In genomic region chr2:60659026-60659425, GRCh38 we compare ENCODE assay signal across 23 cellular contexts.
DNase-seq lines count a peak whose midpoint lies in the region; ATAC-seq, FAIRE-seq and TF ChIP-seq lines count a peak whose summit lies in the region.
"Had no signal": no experiment of that assay in that cellular context is flagged by ENCODE, and none has a peak within 500 bp of the region (broad histone marks: within the 10 kb centered on the region; RNA-seq: fewer than 3 reads in every experiment).

No MANE protein-coding gene starts in this region.

- no peak overlapping the region for H3K4me3 ChIP-seq in BE2C (ENCODE audit: low read depth, low read length)
- no peak overlapping the region for H3K4me3 ChIP-seq in PC-3 (ENCODE audit: low read length)
- no peak overlapping the region for H3K4me3 ChIP-seq in H1 (ENCODE audit: extremely low read depth in 1 of 4, insufficient read depth in 2 of 4, low read depth in 3 of 4, low read length in 4 of 4)
- H3K4me3 ChIP-seq in aorta (ENCODE audit: low read length in 2 of 2) = no peak overlapping the region
- H3K4me3 ChIP-seq: spleen had no signal

- H3K79me1 ChIP-seq in H1 (ENCODE audit: low read depth, low read length) = no peaks in the 10 kb centered on the region

- H2AFZ ChIP-seq in PC-3 (ENCODE audit: low read length) (no peak overlapping the region), H1 (ENCODE audit: low read length) (no peak overlapping the region)

- H2AK5ac ChIP-seq in H1 (ENCODE audit: low read depth, low read length) = no peak overlapping the region

- H3K9ac ChIP-seq in PC-3 (ENCODE audit: low read length) (no peak overlapping the region), H1 (replicated peaks in 1 of 4; ENCODE audit: extremely low read depth in 1 of 4, low read depth in 3 of 4, low read length in 3 of 4) (no peak overlapping the region)

- no peak overlapping the region for H2BK15ac ChIP-seq in H1 (ENCODE audit: low read length)

- H3K4me1 ChIP-seq in BE2C (no peaks in the 10 kb centered on the region), PC-3 (ENCODE audit: insufficient read depth, low read length) (no peaks in the 10 kb centered on the region), H1 (replicated peaks in 1 of 4; ENCODE audit: control insufficient read depth in 3 of 4, insufficient read depth in 4 of 4, low read length in 3 of 4) (no peaks in the 10 kb centered on the region), aorta (ENCODE audit: control insufficient read depth in 1 of 2, insufficient read depth in 2 of 2, low read length in 2 of 2) (no peaks in the 10 kb centered on the region)

- TF ChIP-seq CTCF in BE2C (IDR thresholded peaks at IDR 0.05; ENCODE audit: low read depth, low read length) = peak; percentile 35
- peak; percentile 43 for TF ChIP-seq CTCF in PC-3 (conservative IDR thresholded peaks at IDR 0.05; ENCODE audit: low read depth, low read length)
- peak in 2 of 3 experiments; percentile 31 to 37; a peak in 3 of 4 replicates for TF ChIP-seq CTCF in H1 (IDR thresholded peaks at IDR 0.05; ENCODE audit: control extremely low read depth in 1 of 3, insufficient read depth in 1 of 3, low read depth in 1 of 3, low read length in 3 of 3)

- H4K5ac ChIP-seq in H1 (ENCODE audit: insufficient read length, low read depth, low read length) = no peak overlapping the region

- no peak overlapping the region for H2BK5ac ChIP-seq in H1 (ENCODE audit: low read depth, low read length)

- DNase-seq in BE2C (no peak), PC-3 (peak; percentile 14), H1 (ENCODE audit: low read depth in 1 of 2, low spot score in 2 of 2) (no peak), aorta (no peak), NCI-H69 (lab: John Stamatoyannopoulos, UW) (no peak), T-cell (no peak)
- DNase-seq in stimulated activated effector memory CD8-positive, alpha-beta T cell treated with anti-CD3 and anti-CD28 coated beads, Interleukin-12 subunit alpha, Interleukin-12 subunit beta, amount 100 ng/mL, for 72 hours (ENCODE audit: low spot score in 2 of 2) = no peak
- DNase-seq: activated CD8-positive, alpha-beta memory T cell treated with anti-CD3 and anti-CD28 coated beads for 24 hours; activated naive CD4-positive, alpha-beta T cell treated with anti-CD3 and anti-CD28 coated beads, Interleukin-2, amount 50 U/mL, for 16 hours; activated T-cell treated with anti-CD3 and anti-CD28 coated beads, Interleukin-2, amount 50 U/mL, for 4 hours; CD8-positive, alpha-beta T cell; dermis blood vessel endothelial cell; HFFc6; Kasumi-1; NCI-H1092; NCI-H2081; NCI-H446 treated with DMSO at 0.1 percent for 48 hours; nucleus accumbens; spleen; stimulated activated CD4-positive, alpha-beta T cell treated with anti-CD3 and anti-CD28 coated beads, Interleukin-4, amount 100 ng/mL, for 1 hour; stimulated activated naive CD8-positive, alpha-beta T cell treated with anti-CD3 and anti-CD28 coated beads, Interleukin-15, Interleukin-2, amounts not matched to agents 100 U/mL and 50 U/mL, for 24 hours had no signal

- no peak overlapping the region for H3K27ac Mint-ChIP-seq in stimulated activated effector memory CD8-positive, alpha-beta T cell treated with anti-CD3 and anti-CD28 coated beads, Interleukin-12 subunit alpha, Interleukin-12 subunit beta, amount 100 ng/mL, for 72 hours
- H3K27ac Mint-ChIP-seq in T-cell = no peak overlapping the region
- H3K27ac Mint-ChIP-seq: CD8-positive, alpha-beta T cell; HFFc6 had no signal

- POLR2A ChIA-PET in PC-3 (lab: Charles Lee; ENCODE audit: unreplicated experiment) (no interaction called here), H1 (lab: Charles Lee; ENCODE audit: partially characterized antibody) (no interaction called here), T-cell (lab: Charles Lee) (no interaction called here)

- H3K56ac ChIP-seq in H1 (replicated peaks; ENCODE audit: insufficient read length, low read depth, low read length) = no peak overlapping the region

- H3K36me3 ChIP-seq in BE2C (no peaks in the 10 kb centered on the region), PC-3 (ENCODE audit: low read depth, low read length) (no peaks in the 10 kb centered on the region), H1 (ENCODE audit: control insufficient read depth in 2 of 4, insufficient read depth in 4 of 4, low read length in 3 of 4) (no peaks in the 10 kb centered on the region), aorta (ENCODE audit: control insufficient read depth in 1 of 2, insufficient read depth in 2 of 2, low read length in 1 of 2) (no peaks in the 10 kb centered on the region)
- H3K36me3 ChIP-seq: spleen had no signal

- TF ChIP-seq POLR2A in H1 (IDR thresholded peaks at IDR 0.05; ENCODE audit: control extremely low read depth in 1 of 2, low read depth in 2 of 2, low read length in 2 of 2) = no peak

- H2BK12ac ChIP-seq in H1 (ENCODE audit: low read depth, low read length) = no peak overlapping the region

- CTCF ChIA-PET in PC-3 (lab: Charles Lee) (no interaction called here), H1 (lab: Charles Lee; ENCODE audit: partially characterized antibody) (interaction anchor here (1.0 to 5.0 kb wide), 5 partner anchors 9 to 98 kb away, joined by 3 to 39 read pairs (median 5); no protein-coding TSS in a partner anchor), T-cell (lab: Charles Lee) (no interaction called here)

- H3F3A ChIP-seq in PC-3 (ENCODE audit: low read length, unreplicated experiment) = no peaks in the 10 kb centered on the region

- H2BK120ac ChIP-seq in H1 (replicated peaks; ENCODE audit: low read depth, low read length) = no peak overlapping the region

- H3K27me3 ChIP-seq in BE2C = no peaks in the 10 kb centered on the region
- peaks cover 72% of the 10 kb centered on the region for H3K27me3 ChIP-seq in PC-3 (ENCODE audit: low read length)
- H3K27me3 ChIP-seq in H1 (replicated peaks in 1 of 4; ENCODE audit: control insufficient read depth in 3 of 4, extremely low read depth in 1 of 4, insufficient read depth in 3 of 4, low read length in 3 of 4) = peaks cover 0 to 2% (median 0%) of the 10 kb centered on the region in 4 experiments; a peak in 1 of 7 replicates
- H3K27me3 ChIP-seq in aorta (ENCODE audit: control insufficient read depth in 1 of 2, insufficient read depth in 2 of 2, low read length in 1 of 2) = no peaks in the 10 kb centered on the region

- H3K9me3 ChIP-seq in BE2C = no peaks in the 10 kb centered on the region
- no peaks in the 10 kb centered on the region for H3K9me3 ChIP-seq in PC-3 (ENCODE audit: low read length)
- H3K9me3 ChIP-seq in H1 (ENCODE audit: insufficient read depth in 2 of 2, low read depth in 1 of 2, low read length in 1 of 2) = peaks cover 0 to 3% of the 10 kb centered on the region in 2 experiments; a peak in 1 of 4 replicates
- H3K9me3 ChIP-seq in aorta (ENCODE audit: control insufficient read depth, low read length) = no peaks in the 10 kb centered on the region

- no peak overlapping the region for H4K8ac ChIP-seq in H1 (ENCODE audit: extremely low read depth, insufficient read depth, low read length)

- H3K4me1 Mint-ChIP-seq in stimulated activated effector memory CD8-positive, alpha-beta T cell treated with anti-CD3 and anti-CD28 coated beads, Interleukin-12 subunit alpha, Interleukin-12 subunit beta, amount 100 ng/mL, for 72 hours = no peaks in the 10 kb centered on the region
- peaks cover 0 to 6% (median 0%) of the 10 kb centered on the region in 3 donors for H3K4me1 Mint-ChIP-seq in T-cell

- no peaks in the 10 kb centered on the region for H3K9me3 Mint-ChIP-seq in stimulated activated effector memory CD8-positive, alpha-beta T cell treated with anti-CD3 and anti-CD28 coated beads, Interleukin-12 subunit alpha, Interleukin-12 subunit beta, amount 100 ng/mL, for 72 hours
- H3K9me3 Mint-ChIP-seq in T-cell = peaks cover 0 to 4% (median 0%) of the 10 kb centered on the region in 3 donors
- H3K9me3 Mint-ChIP-seq: activated T-cell treated with anti-CD3 and anti-CD28 coated beads, Interleukin-2, amount 50 U/mL, for 4 hours; CD8-positive, alpha-beta T cell; HFFc6 had no signal

- H3K27ac ChIP-seq in PC-3 (ENCODE audit: low read length) = no peak overlapping the region
- H3K27ac ChIP-seq in H1 (ENCODE audit: low read depth, low read length) = no peak overlapping the region
- no peak overlapping the region for H3K27ac ChIP-seq in aorta (ENCODE audit: low read depth in 1 of 2, low read length in 2 of 2)
- H3K27ac ChIP-seq: RWPE1, spleen had no signal

- H3K23me2 ChIP-seq in H1 (ENCODE audit: low read depth, low read length) = no peaks in the 10 kb centered on the region

- FAIRE-seq in H1 (lab: Jason Lieb, UNC) = no peak

- TF ChIP-seq RAD21 in H1 (IDR thresholded peaks at IDR 0.05 in 1 of 2, conservative IDR thresholded peaks at IDR 0.05 in 1 of 2; ENCODE audit: low read depth in 2 of 2, low read length in 2 of 2) = peak in 1 of 2 experiments; percentile 10; a peak in 1 of 4 replicates

- H3K23ac ChIP-seq in H1 (ENCODE audit: insufficient read length) = no peak overlapping the region

- BruUV-seq in PC-3 (replicated peaks; lab: Mats Ljungman, UMichigan) = no TSS peak

- H4K20me1 ChIP-seq in PC-3 (ENCODE audit: low read length) (no peaks in the 10 kb centered on the region), H1 (replicated peaks in 1 of 2; ENCODE audit: control insufficient read depth in 1 of 2, insufficient read depth in 2 of 2, low read length in 2 of 2) (no peaks in the 10 kb centered on the region)

- H3K18ac ChIP-seq in H1 (ENCODE audit: extremely low read depth, low read length) = no peak overlapping the region

- no peak overlapping the region for H3K4me3 Mint-ChIP-seq in stimulated activated effector memory CD8-positive, alpha-beta T cell treated with anti-CD3 and anti-CD28 coated beads, Interleukin-12 subunit alpha, Interleukin-12 subunit beta, amount 100 ng/mL, for 72 hours
- H3K4me3 Mint-ChIP-seq in T-cell = no peak overlapping the region
- H3K4me3 Mint-ChIP-seq: activated T-cell treated with anti-CD3 and anti-CD28 coated beads, Interleukin-2, amount 50 U/mL, for 4 hours; CD8-positive, alpha-beta T cell; HFFc6 had no signal

- no peak overlapping the region for H4K91ac ChIP-seq in H1 (replicated peaks; ENCODE audit: insufficient read length, low read length)

- intact Hi-C loops in PC-3 (cut with micrococcal nuclease) = no loop called here
- intact Hi-C loops in aorta (cut with DNase I) = no loop called here

- no peak overlapping the region for H2BK20ac ChIP-seq in H1 (ENCODE audit: low read length)

- no peaks in the 10 kb centered on the region for H3K9me2 ChIP-seq in PC-3 (replicated peaks; ENCODE audit: low read length)

- no peak overlapping the region for H3K4me2 ChIP-seq in PC-3 (ENCODE audit: low read length)
- no peak overlapping the region for H3K4me2 ChIP-seq in H1 (ENCODE audit: insufficient read depth in 1 of 2, low read depth in 2 of 2, low read length in 2 of 2)

- H3K4ac ChIP-seq in H1 (replicated peaks; ENCODE audit: insufficient read length, low read depth, low read length) = no peak overlapping the region

- ATAC-seq in GM18867 (IDR thresholded peaks at IDR 0.05; ENCODE audit: unreplicated experiment) = peak; percentile 50
- peak; percentile 49; the same call in 1 of the 2 replicates for ATAC-seq in PC-3
- no peak for ATAC-seq in stimulated activated effector memory CD8-positive, alpha-beta T cell treated with anti-CD3 and anti-CD28 coated beads, Interleukin-12 subunit alpha, Interleukin-12 subunit beta, amount 100 ng/mL, for 72 hours
- ATAC-seq in aorta (ENCODE audit: low FRiP score) = no peak
- ATAC-seq in T-cell (replicated peaks in 1 of 4) = no peak
- ATAC-seq: activated T-cell treated with anti-CD3 and anti-CD28 coated beads, Interleukin-2, amount 50 U/mL, for 4 hours; CD8-positive, alpha-beta T cell; stimulated activated naive CD8-positive, alpha-beta T cell treated with anti-CD3 and anti-CD28 coated beads, Interleukin-15, Interleukin-2, amounts not matched to agents 100 U/mL and 50 U/mL, for 24 hours had no signal

- no peaks in the 10 kb centered on the region for H3K36me3 Mint-ChIP-seq in stimulated activated effector memory CD8-positive, alpha-beta T cell treated with anti-CD3 and anti-CD28 coated beads, Interleukin-12 subunit alpha, Interleukin-12 subunit beta, amount 100 ng/mL, for 72 hours
- no peaks in the 10 kb centered on the region for H3K36me3 Mint-ChIP-seq in T-cell
- H3K36me3 Mint-ChIP-seq: CD8-positive, alpha-beta T cell had no signal

- WGBS in H1 (ENCODE audit: extremely low coverage in 1 of 2, insufficient coverage in 1 of 2, insufficient read length in 1 of 2, insufficient replicate concordance in 2 of 2, low coverage in 1 of 2, low lambda C conversion rate in 2 of 2, missing lambda C conversion rate in 1 of 2), 2 experiments = 73% methylated on average over 5 of the region's 5 CpGs; no CpG with 5 or more reads in 1 of the 2 experiments
- WGBS in aorta, 2 donors = 65 to 72% methylated on average over 5 of the region's 5 CpGs

- no peak overlapping the region for H3K14ac ChIP-seq in H1 (ENCODE audit: insufficient read length)

- H3K27me3 Mint-ChIP-seq in T-cell = peaks cover 14 to 18% of the 10 kb centered on the region in 2 donors

- no peak for TF ChIP-seq EP300 in H1 (IDR thresholded peaks at IDR 0.05; ENCODE audit: borderline replicate concordance in 1 of 2, low read depth in 2 of 2, low read length in 2 of 2)

- no peaks in the 10 kb centered on the region for H3K79me2 ChIP-seq in PC-3 (ENCODE audit: low read length)
- no peaks in the 10 kb centered on the region for H3K79me2 ChIP-seq in H1 (ENCODE audit: control insufficient read depth in 1 of 2, insufficient read depth in 2 of 2, low read length in 2 of 2)

Comparison
In these comparisons a context has a peak if more than half of its experiments do, and no peak if none do; other contexts are left out.
1. ATAC-seq: peak in GM18867 (single experiment) and PC-3 (single experiment); none in stimulated activated effector memory CD8-positive, alpha-beta T cell treated with anti-CD3 and anti-CD28 coated beads, Interleukin-12 subunit alpha, Interleukin-12 subunit beta, amount 100 ng/mL, for 72 hours (single experiment), aorta (single experiment) and T-cell (0 of 4).
2. Peak in every context shown above with its lines, with median percentiles within 50 percentile points of each other: CTCF ChIP-seq.